Comparison of ENCODE assay signal across 8 cellular contexts in the genomic region with DNA sequence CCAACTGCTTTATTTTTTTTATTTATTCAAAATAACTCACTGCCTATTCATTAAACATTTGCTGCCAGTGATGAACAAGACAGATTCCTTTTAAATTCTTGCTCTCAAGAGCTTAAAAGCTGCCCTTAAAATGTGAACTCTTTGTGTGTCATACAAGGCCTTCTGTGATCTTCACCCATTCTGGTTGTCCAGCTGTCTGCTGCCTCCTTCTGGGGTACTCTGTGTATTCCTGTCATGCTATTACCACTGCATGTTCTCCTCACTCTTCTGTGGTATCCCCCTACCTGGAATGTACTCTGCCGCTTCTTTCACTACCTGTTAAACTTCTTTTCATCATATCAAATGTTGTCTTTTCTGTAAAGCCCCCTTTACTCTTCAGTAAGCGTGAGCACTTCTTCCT.
DNase-seq lines count a peak whose midpoint lies in the region; ATAC-seq and TF ChIP-seq lines count a peak whose summit lies in the region.

No MANE protein-coding gene starts in this region.

- intact Hi-C loops in left colon (cut with DNase I, micrococcal nuclease) = no loop called here

- H3K9me3 ChIP-seq in HAP-1 = no peaks in the 10 kb centered on the region

- H3K36me3 Mint-ChIP-seq in activated T-helper 17 cell treated with anti-CD3 and anti-CD28 coated beads, Interleukin-2, amount 50 U/mL, for 72 hours (ENCODE audit: low read depth) = peaks cover 12% of the 10 kb centered on the region

- peaks cover 3% of the 10 kb centered on the region for H3K36me3 ChIP-seq in HAP-1 (replicated peaks)

- TF ChIP-seq CTCF in astrocyte of the cerebellum (IDR thresholded peaks at IDR 0.05; ENCODE audit: low read depth, low read length, missing control alignments) = peak; percentile 29

- H3K4me3 ChIP-seq in astrocyte of the cerebellum (ENCODE audit: low read depth, low read length) = no peak overlapping the region
- H3K4me3 ChIP-seq in HAP-1 = no peak overlapping the region

- no peaks in the 10 kb centered on the region for H3K27me3 ChIP-seq in HAP-1 (ENCODE audit: low read depth)

- H3K4me3 Mint-ChIP-seq in activated T-helper 17 cell treated with anti-CD3 and anti-CD28 coated beads, Interleukin-2, amount 50 U/mL, for 72 hours = no peak overlapping the region

- no peaks in the 10 kb centered on the region for H3K4me1 Mint-ChIP-seq in activated T-helper 17 cell treated with anti-CD3 and anti-CD28 coated beads, Interleukin-2, amount 50 U/mL, for 72 hours

- DNase-seq in AG08395 (ENCODE audit: low spot score) (peak; percentile 8), astrocyte of the cerebellum (ENCODE audit: low read depth) (no peak), left colon (no peak), HAP-1 (ENCODE audit: low spot score in 2 of 2) (no peak)

- in situ Hi-C loops in astrocyte of the cerebellum (cut with HindIII; ENCODE audit: low sequenced_read_pairs) (no loop called here), HAP-1 (cut with MboI; ENCODE audit: low sequenced_read_pairs) (loop anchor here (25.0 kb wide), 1 partner anchor 158 kb away; the partner anchor contains the start of genes CHD9 and CHD9NB)

- H3K4me1 ChIP-seq in HAP-1 = peaks cover 15% of the 10 kb centered on the region

- no peak overlapping the region for H3K27ac Mint-ChIP-seq in activated T-helper 17 cell treated with anti-CD3 and anti-CD28 coated beads, Interleukin-2, amount 50 U/mL, for 72 hours

- no peaks in the 10 kb centered on the region for H3K27me3 Mint-ChIP-seq in activated T-helper 17 cell treated with anti-CD3 and anti-CD28 coated beads, Interleukin-2, amount 50 U/mL, for 72 hours

- peak; percentile 41 for ATAC-seq in GM21423 (IDR thresholded peaks at IDR 0.05; ENCODE audit: unreplicated experiment)
- ATAC-seq in left colon = peak; percentile 62
- ATAC-seq in GM21619 (IDR thresholded peaks at IDR 0.05; ENCODE audit: unreplicated experiment) = no peak
- no peak for ATAC-seq in GM18858 (IDR thresholded peaks at IDR 0.05; ENCODE audit: unreplicated experiment)
- no peak for ATAC-seq in activated T-helper 17 cell treated with anti-CD3 and anti-CD28 coated beads, Interleukin-2, amount 50 U/mL, for 72 hours (replicated peaks)

- H3K9me3 Mint-ChIP-seq in activated T-helper 17 cell treated with anti-CD3 and anti-CD28 coated beads, Interleukin-2, amount 50 U/mL, for 72 hours = no peaks in the 10 kb centered on the region

Comparison
In these comparisons a context has a peak if more than half of its experiments do, and no peak if none do; other contexts are left out.
1. ATAC-seq: peak in GM21423 (single experiment) and left colon (single experiment); none in GM21619 (single experiment), GM18858 (single experiment) and activated T-helper 17 cell treated with anti-CD3 and anti-CD28 coated beads, Interleukin-2, amount 50 U/mL, for 72 hours (single experiment).